ENCODE assay signal across 8 cellular contexts in the genomic region with DNA sequence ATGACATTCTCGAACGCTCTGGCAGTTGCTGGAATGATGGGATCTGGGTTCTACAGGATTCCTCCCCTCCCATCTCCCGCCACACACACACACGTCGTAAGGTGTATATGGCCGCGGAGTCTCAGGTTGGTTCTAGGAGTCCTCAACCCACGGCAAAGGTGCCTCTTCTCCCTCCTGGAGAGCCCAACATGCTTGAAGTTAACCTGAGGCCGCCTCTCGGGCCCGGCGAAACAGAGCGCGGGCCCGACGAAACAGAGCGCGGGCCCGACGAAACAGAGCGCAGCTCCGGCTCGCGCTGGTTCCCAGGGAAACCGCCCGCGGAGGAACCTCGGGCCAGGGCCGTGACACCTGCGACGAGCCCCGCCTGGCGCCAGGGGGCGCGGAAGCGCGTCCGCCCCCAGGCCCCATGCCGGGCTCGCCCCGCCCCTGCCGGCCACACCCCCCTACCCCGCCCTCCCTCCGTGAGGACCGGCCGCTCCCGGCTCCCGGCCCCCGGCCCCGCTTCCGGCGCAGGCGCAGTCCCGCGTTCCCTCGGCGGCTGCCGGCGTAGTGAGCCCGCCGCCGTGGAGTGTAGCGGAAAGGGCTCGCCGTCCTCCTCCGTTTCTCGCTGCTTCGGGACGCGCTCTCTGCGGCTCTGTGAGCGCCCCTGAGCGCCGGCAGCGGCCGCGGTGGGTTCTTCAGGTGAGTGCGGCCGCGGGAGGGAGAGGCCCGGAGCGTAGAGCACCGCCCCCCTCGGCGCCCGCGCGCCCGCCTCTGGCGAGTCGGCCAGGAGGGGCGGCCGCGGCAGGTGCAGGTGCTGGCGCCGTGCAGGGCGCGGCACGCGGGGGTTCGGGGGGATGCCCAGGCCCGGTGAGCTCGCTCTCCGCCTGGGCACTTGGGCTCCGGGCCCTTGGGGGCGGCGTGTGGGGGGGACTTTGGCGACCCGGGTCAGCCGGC. TPM values are rescaled to one million over a fixed set of nuclear protein-coding genes. Genes with fewer than 3 reads are reported as not detected.
DNase-seq lines count a peak whose midpoint lies in the region; ATAC-seq and TF ChIP-seq lines count a peak whose summit lies in the region.

A gene with protein sequence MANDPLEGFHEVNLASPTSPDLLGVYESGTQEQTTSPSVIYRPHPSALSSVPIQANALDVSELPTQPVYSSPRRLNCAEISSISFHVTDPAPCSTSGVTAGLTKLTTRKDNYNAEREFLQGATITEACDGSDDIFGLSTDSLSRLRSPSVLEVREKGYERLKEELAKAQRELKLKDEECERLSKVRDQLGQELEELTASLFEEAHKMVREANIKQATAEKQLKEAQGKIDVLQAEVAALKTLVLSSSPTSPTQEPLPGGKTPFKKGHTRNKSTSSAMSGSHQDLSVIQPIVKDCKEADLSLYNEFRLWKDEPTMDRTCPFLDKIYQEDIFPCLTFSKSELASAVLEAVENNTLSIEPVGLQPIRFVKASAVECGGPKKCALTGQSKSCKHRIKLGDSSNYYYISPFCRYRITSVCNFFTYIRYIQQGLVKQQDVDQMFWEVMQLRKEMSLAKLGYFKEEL (plus strand): TSS at position 510 of the 936 bp plus-strand sequence. CDS start 16,549 bp downstream, outside the sequence.

- H3K4me1 Mint-ChIP-seq in activated T-helper 2 cell treated with anti-CD3 and anti-CD28 coated beads, Interferon-gamma antibody, Interleukin-2, Interleukin-4, amounts not matched to agents 10 μg/mL and 5 μg/mL and 100 μg/mL, durations not matched to agents 14 hours and 24 hours and 36 hours (ENCODE audit: low read depth), result peaks cover 13% of the 10 kb centered on the region

- peak; percentile 17 for TF ChIP-seq RAD21 in neural cell (conservative IDR thresholded peaks at IDR 0.05)

- H3K9me3 Mint-ChIP-seq in activated T-helper 2 cell treated with anti-CD3 and anti-CD28 coated beads, Interferon-gamma antibody, Interleukin-2, Interleukin-4, amounts not matched to agents 10 μg/mL and 5 μg/mL and 100 μg/mL, durations not matched to agents 14 hours and 24 hours and 36 hours, result no peaks in the 10 kb centered on the region

- H3K27me3 Mint-ChIP-seq in activated T-helper 2 cell treated with anti-CD3 and anti-CD28 coated beads, Interferon-gamma antibody, Interleukin-2, Interleukin-4, amounts not matched to agents 10 μg/mL and 5 μg/mL and 100 μg/mL, durations not matched to agents 14 hours and 24 hours and 36 hours (ENCODE audit: low read depth), result peaks cover 33% of the 10 kb centered on the region

- H3K4me3 Mint-ChIP-seq in activated T-helper 2 cell treated with anti-CD3 and anti-CD28 coated beads, Interferon-gamma antibody, Interleukin-2, Interleukin-4, amounts not matched to agents 10 μg/mL and 5 μg/mL and 100 μg/mL, durations not matched to agents 14 hours and 24 hours and 36 hours (ENCODE audit: low read depth), result peak within 1 kb of the TSS; percentile 81

- H3K27ac ChIP-seq in KMS-11 (peak within 1 kb of the TSS; percentile 53), neural cell (ENCODE audit: low read length) (peak within 1 kb of the TSS; percentile 63), stomach smooth muscle (ENCODE audit: low read length) (no peak within 1 kb of the TSS)

- peaks cover 5% of the 10 kb centered on the region for H3F3A ChIP-seq in neural cell (ENCODE audit: insufficient read depth, low read length, poor library complexity, severe bottlenecking)

- H3K79me2 ChIP-seq in KMS-11 (ENCODE audit: insufficient read depth, low read depth) (peaks cover 28% of the 10 kb centered on the region; the same call in 1 of the 2 replicates), neural cell (replicated peaks; ENCODE audit: insufficient read depth, low read length) (peaks cover 9% of the 10 kb centered on the region)

- H2AFZ ChIP-seq in KMS-11 (ENCODE audit: low read depth), result peak within 1 kb of the TSS; percentile 96
- H2AFZ ChIP-seq in neural cell (ENCODE audit: low read depth, low read length), result no peak within 1 kb of the TSS

- H3K36me3 Mint-ChIP-seq in activated T-helper 2 cell treated with anti-CD3 and anti-CD28 coated beads, Interferon-gamma antibody, Interleukin-2, Interleukin-4, amounts not matched to agents 10 μg/mL and 5 μg/mL and 100 μg/mL, durations not matched to agents 14 hours and 24 hours and 36 hours (ENCODE audit: low read depth), result peaks cover 4% of the 10 kb centered on the region

- TF ChIP-seq CTCF in KMS-11 (conservative IDR thresholded peaks at IDR 0.05; ENCODE audit: low read depth, low read length) (no peak; the same call in none of the 2 replicates), fibroblast of the aortic adventitia (IDR thresholded peaks at IDR 0.05; ENCODE audit: insufficient read depth, low read length) (peak; percentile 33), neural cell (IDR thresholded peaks at IDR 0.05; ENCODE audit: poor library complexity, severe bottlenecking) (peak; percentile 70)

- H4K20me1 ChIP-seq in KMS-11 (ENCODE audit: insufficient read depth), result 0 out of 2 replicates have a peak, but pooled peaks cover 4% of the 10 kb centered on the region
- no peaks in the 10 kb centered on the region for H4K20me1 ChIP-seq in neural cell (ENCODE audit: insufficient read depth)

- peak; percentile 74 for DNase-seq in EH (ENCODE audit: low read depth)
- DNase-seq in RPMI8226, result peak; percentile 94
- peak; percentile 87 for DNase-seq in activated T-helper 2 cell treated with anti-CD3 and anti-CD28 coated beads, Interferon-gamma antibody, Interleukin-2, Interleukin-4, amounts not matched to agents 10 μg/mL and 5 μg/mL and 100 μg/mL, durations not matched to agents 14 hours and 24 hours and 36 hours (ENCODE audit: low spot score)
- peak; percentile 41 for DNase-seq in fibroblast of the aortic adventitia (ENCODE audit: low read depth)

- H3K4me1 ChIP-seq in KMS-11 (ENCODE audit: low read depth, poor library complexity, severe bottlenecking) (peaks cover 20% of the 10 kb centered on the region), stomach smooth muscle (ENCODE audit: control insufficient read depth, insufficient read depth, low read length) (peaks cover 5% of the 10 kb centered on the region)

- H3K4me2 ChIP-seq in KMS-11 (peak within 1 kb of the TSS; percentile 89), neural cell (ENCODE audit: low read length) (peak within 1 kb of the TSS; percentile 83)

- H3K9me3 ChIP-seq in neural cell (ENCODE audit: low read length) (no peaks in the 10 kb centered on the region), stomach smooth muscle (ENCODE audit: control insufficient read depth in 2 of 2, low read length in 2 of 2) (no peaks in the 10 kb centered on the region)

- peak within 1 kb of the TSS; percentile 57 for H3K4me3 ChIP-seq in KMS-11 (IDR thresholded peaks at IDR 0.05; ENCODE audit: insufficient read depth, low read depth, low read length)
- H3K4me3 ChIP-seq in fibroblast of the aortic adventitia (ENCODE audit: low read depth, low read length), result peak within 1 kb of the TSS; percentile 71
- peak within 1 kb of the TSS; percentile 87 for H3K4me3 ChIP-seq in neural cell (ENCODE audit: low read length)
- H3K4me3 ChIP-seq in stomach smooth muscle (ENCODE audit: low read length in 2 of 2), result peak within 1 kb of the TSS; percentile 80 to 82

- no peaks in the 10 kb centered on the region for H3K27me3 ChIP-seq in KMS-11 (ENCODE audit: insufficient read depth, low read depth)
- H3K27me3 ChIP-seq in neural cell (ENCODE audit: insufficient read depth, low read depth, low read length), result no peaks in the 10 kb centered on the region
- no peaks in the 10 kb centered on the region for H3K27me3 ChIP-seq in stomach smooth muscle (ENCODE audit: control insufficient read depth in 1 of 2, insufficient read depth in 2 of 2, low read length in 2 of 2)

- peak; percentile 81 for ATAC-seq in GM21786 (IDR thresholded peaks at IDR 0.05; ENCODE audit: unreplicated experiment)

- no peaks in the 10 kb centered on the region for H3K9me2 ChIP-seq in neural cell (ENCODE audit: insufficient read depth, low read length)

- H3K36me3 ChIP-seq in KMS-11 (ENCODE audit: insufficient read depth) (no peaks in the 10 kb centered on the region), neural cell (ENCODE audit: insufficient read depth, low read length) (no peaks in the 10 kb centered on the region), stomach smooth muscle (ENCODE audit: control insufficient read depth in 2 of 2, insufficient read depth in 2 of 2, low read length in 2 of 2) (no peaks in the 10 kb centered on the region)

- no peak for TF ChIP-seq EP300 in neural cell (conservative IDR thresholded peaks at IDR 0.05; ENCODE audit: poor library complexity, severe bottlenecking)

- intact Hi-C loops in activated T-helper 2 cell treated with anti-CD3 and anti-CD28 coated beads, Interferon-gamma antibody, Interleukin-2, Interleukin-4, amounts not matched to agents 10 μg/mL and 5 μg/mL and 100 μg/mL, durations not matched to agents 14 hours and 24 hours and 36 hours (cut with micrococcal nuclease), result loop anchor here (2.0 to 10.0 kb wide), 6 partner anchors 154 to 626 kb away; a partner anchor contains a TSS

- H3K27ac Mint-ChIP-seq in activated T-helper 2 cell treated with anti-CD3 and anti-CD28 coated beads, Interferon-gamma antibody, Interleukin-2, Interleukin-4, amounts not matched to agents 10 μg/mL and 5 μg/mL and 100 μg/mL, durations not matched to agents 14 hours and 24 hours and 36 hours, result peak within 1 kb of the TSS; percentile 70

- H3K9ac ChIP-seq in KMS-11 (peak within 1 kb of the TSS; percentile 67), neural cell (ENCODE audit: low read length) (peak within 1 kb of the TSS; percentile 66), stomach smooth muscle (ENCODE audit: low read length in 2 of 2) (peak within 1 kb of the TSS; percentile 62 to 64)

TF ChIP-seq in neural cell, 6 proteins besides CTCF, POLR2A, EP300 and RAD21 (continues in another document):
- no peak for TF ChIP-seq EZH2 (IDR thresholded peaks at IDR 0.05; ENCODE audit: borderline replicate concordance, insufficient read depth, low read length, poor library complexity, severe bottlenecking)
- peak; percentile 76 for TF ChIP-seq POLR2AphosphoS5 (IDR thresholded peaks at IDR 0.05)

RNA-seq across cellular contexts. Expression of the gene that starts here (rescaled TPM):
- total RNA-seq in activated T-helper 2 cell treated with anti-CD3 and anti-CD28 coated beads, Interferon-gamma antibody, Interleukin-2, Interleukin-4, amounts not matched to agents 10 μg/mL and 5 μg/mL and 100 μg/mL, durations not matched to agents 14 hours and 24 hours and 36 hours, result 29.8 and 37.7 TPM in 2 replicates
- 1.6 and 4.8 TPM in 2 replicates for total RNA-seq in fibroblast of the aortic adventitia (ENCODE audit: low replicate concordance)
- polyA plus RNA-seq in neural cell, result 23.4 and 24.6 TPM in 2 replicates
- polyA minus RNA-seq in neural cell, result 52.8 and 62.7 TPM in 2 replicates

Comparison
In these comparisons a context has a peak if more than half of its experiments do, and no peak if none do; other contexts are left out.
1. DNase-seq: peak in every context shown above with its lines; median percentile 94 in RPMI8226; 87 in activated T-helper 2 cell treated with anti-CD3 and anti-CD28 coated beads, Interferon-gamma antibody, Interleukin-2, Interleukin-4, amounts not matched to agents 10 μg/mL and 5 μg/mL and 100 μg/mL, durations not matched to agents 14 hours and 24 hours and 36 hours; 74 in EH; 41 in fibroblast of the aortic adventitia.